ENCODE assay signal across 8 cellular contexts in the genomic region with DNA sequence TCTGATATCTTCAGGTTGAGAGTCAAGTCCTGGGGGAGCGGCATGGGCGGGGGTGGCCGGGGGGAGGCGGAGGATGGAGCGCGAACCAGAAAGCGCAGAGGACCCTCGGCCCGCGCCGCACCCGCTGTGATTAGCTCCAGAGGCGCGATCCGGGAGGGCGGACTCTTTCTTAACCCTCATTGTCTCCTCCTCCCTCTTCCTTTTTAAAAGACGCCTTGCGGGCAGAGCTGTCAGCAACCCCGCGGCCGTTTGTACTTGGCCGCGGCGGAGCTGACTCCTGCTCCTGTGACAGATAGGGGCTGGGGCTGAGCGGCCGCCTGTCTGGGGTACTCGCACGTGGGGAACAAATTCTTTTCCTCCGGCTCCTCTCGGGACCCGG. TPM values are rescaled to one million over a fixed set of nuclear protein-coding genes. Genes with fewer than 3 reads are reported as not detected.
A peak's percentile ranks its signal among the peaks of the same experiment; 100 is the strongest.
DNase-seq lines count a peak whose midpoint lies in the region; ATAC-seq and TF ChIP-seq lines count a peak whose summit lies in the region.

TSS of gene SHISA3 (plus strand) at position 233 of the 379 bp plus-strand sequence. CDS start 569 bp downstream, outside the sequence.

- peak within 1 kb of the TSS; percentile 47 for H3K4me3 ChIP-seq in brain microvascular endothelial cell (ENCODE audit: low read depth, low read length)
- peak within 1 kb of the TSS; percentile 41 to 45 for H3K4me3 ChIP-seq in left lung
- peak within 1 kb of the TSS; percentile 54 for H3K4me3 ChIP-seq in tibial artery
- peak within 1 kb of the TSS in 1 of 2 donors; percentile 32 for H3K4me3 ChIP-seq in body of pancreas

- H3K27ac ChIP-seq in brain microvascular endothelial cell (no peak within 1 kb of the TSS), left lung (no peak within 1 kb of the TSS), tibial artery (no peak within 1 kb of the TSS), body of pancreas (no peak within 1 kb of the TSS)

- CTCF ChIA-PET in GM10248 (lab: Yijun Ruan, JAX): interaction anchor here (1.0 to 1.3 kb wide), 4 partner anchors 11 to 122 kb away, joined by 3 to 4 read pairs (median 3); no protein-coding TSS in a partner anchor

- no peaks in the 10 kb centered on the region for H3K9me3 ChIP-seq in left lung
- no peaks in the 10 kb centered on the region for H3K9me3 ChIP-seq in tibial artery
- no peaks in the 10 kb centered on the region for H3K9me3 ChIP-seq in body of pancreas

- in situ Hi-C loops in brain microvascular endothelial cell (cut with HindIII; ENCODE audit: low pct_ligation_motif_present, low sequenced_read_pairs): no loop called here

- peak; percentile 46 for DNase-seq in GM10248 (ENCODE audit: extremely low spot score)
- peak; percentile 24 for DNase-seq in NAMALWA (ENCODE audit: low spot score)
- DNase-seq in brain microvascular endothelial cell: no peak
- DNase-seq in left lung: peak in 1 of 2 donors; percentile 76
- DNase-seq in tibial artery: peak in 1 of 2 donors; percentile 33
- no peak for DNase-seq in AG08395 (ENCODE audit: low spot score)
- no peak for DNase-seq in body of pancreas

- peaks cover 3% of the 10 kb centered on the region for H3K27me3 ChIP-seq in brain microvascular endothelial cell (replicated peaks)
- peaks cover 63 to 84% of the 10 kb centered on the region in 2 donors for H3K27me3 ChIP-seq in left lung
- H3K27me3 ChIP-seq in tibial artery: peaks cover 0 to 38% of the 10 kb centered on the region in 2 donors
- H3K27me3 ChIP-seq in body of pancreas: peaks cover 0 to 32% of the 10 kb centered on the region in 2 donors

- ATAC-seq in GM21723 (IDR thresholded peaks at IDR 0.05; ENCODE audit: unreplicated experiment) (peak; percentile 48), left lung (peak; percentile 50), body of pancreas (no peak)

- intact Hi-C loops in left lung (cut with DNase I): no loop called here
- intact Hi-C loops in tibial artery (cut with DNase I; ENCODE audit: low total_unique reads): no loop called here
- intact Hi-C loops in body of pancreas (cut with DNase I): no loop called here

- 1 to 3% methylated on average over 7 to 31 of the region's 31 CpGs for WGBS in body of pancreas, 2 donors

- POLR2A ChIA-PET in GM10248 (lab: Yijun Ruan, JAX): no interaction called here

- H3K4me1 ChIP-seq in left lung: peaks cover 11 to 28% of the 10 kb centered on the region in 2 donors
- H3K4me1 ChIP-seq in tibial artery: peaks cover 0 to 30% (median 24%) of the 10 kb centered on the region in 4 donors
- peaks cover 36% of the 10 kb centered on the region for H3K4me1 ChIP-seq in body of pancreas

- TF ChIP-seq CTCF in GM10248 (IDR thresholded peaks at IDR 0.05; ENCODE audit: control extremely low read depth, extremely low read depth, low read depth, missing control alignments): no peak
- TF ChIP-seq CTCF in brain microvascular endothelial cell (IDR thresholded peaks at IDR 0.05; ENCODE audit: low read depth, low read length, missing control alignments): no peak
- TF ChIP-seq CTCF in left lung (IDR thresholded peaks at IDR 0.05): no peak
- TF ChIP-seq CTCF in tibial artery (IDR thresholded peaks at IDR 0.05): no peak
- TF ChIP-seq CTCF in body of pancreas (IDR thresholded peaks at IDR 0.05): no peak

- H3K36me3 ChIP-seq in brain microvascular endothelial cell (replicated peaks) (no peaks in the 10 kb centered on the region), left lung (no peaks in the 10 kb centered on the region), tibial artery (no peaks in the 10 kb centered on the region), body of pancreas (replicated peaks in 1 of 2; ENCODE audit: insufficient read depth in 1 of 2, low read depth in 2 of 2) (no peaks in the 10 kb centered on the region)

- no peak for TF ChIP-seq POLR2A in body of pancreas (IDR thresholded peaks at IDR 0.05)

RNA-seq across cellular contexts. Expression of gene SHISA3, which starts in this region (rescaled TPM):
- total RNA-seq in left lung (1 to 10 TPM; 1.9 to 2.9 TPM), body of pancreas (1 to 10 TPM in 1 of 2 donors, not detected in 1; 1.0 TPM)

Comparison
In these comparisons a context has a peak if more than half of its experiments do, and no peak if none do; other contexts are left out.
1. DNase-seq: peak in GM10248 (single experiment) and NAMALWA (single experiment); none in brain microvascular endothelial cell (single experiment), AG08395 (single experiment) and body of pancreas (0 of 4).